Comparison of ENCODE assay signal across 10 cellular contexts in genomic region chr12:21992823-21993222, GRCh38. TPM values are rescaled to one million over a fixed set of nuclear protein-coding genes. Genes with fewer than 3 reads are reported as not detected.
DNase-seq lines count a peak whose midpoint lies in the region; ATAC-seq and TF ChIP-seq lines count a peak whose summit lies in the region.
"Had no signal": no experiment of that assay in that cellular context is flagged by ENCODE, and none has a peak within 500 bp of the region (broad histone marks: within the 10 kb centered on the region; RNA-seq: fewer than 3 reads in every experiment).

No MANE protein-coding gene starts in this region.

- H3K9me3 ChIP-seq in colonic mucosa, result no peaks in the 10 kb centered on the region
- H3K9me3 ChIP-seq: SK-N-SH had no signal

- POLR2A ChIA-PET in GM10248 (lab: Yijun Ruan, JAX), result no interaction called here

- H3K4me3 ChIP-seq in colonic mucosa, result no peak overlapping the region

- H3K4me1 ChIP-seq in colonic mucosa, result peaks cover 4% of the 10 kb centered on the region

- DNase-seq in GM10248 (ENCODE audit: extremely low spot score) (peak; percentile 15), colonic mucosa (peak; percentile 61), GM03348 (ENCODE audit: low spot score) (no peak), COR-L47 (lab: John Stamatoyannopoulos, UW) (no peak), NCI-H510A treated with DMSO at 0.1 percent for 48 hours (lab: John Stamatoyannopoulos, UW) (no peak)
- DNase-seq: amniotic stem cell, SK-N-SH had no signal

- CTCF ChIA-PET in GM10248 (lab: Yijun Ruan, JAX), result interaction anchor here (1.4 kb wide), 1 partner anchor 9 kb away, joined by 3 read pairs; no protein-coding TSS in a partner anchor

- TF ChIP-seq CTCF in GM10248 (IDR thresholded peaks at IDR 0.05; ENCODE audit: control extremely low read depth, extremely low read depth, low read depth, missing control alignments), result no peak
- TF ChIP-seq CTCF in colonic mucosa (IDR thresholded peaks at IDR 0.05), result no peak

- H3K27me3 ChIP-seq in colonic mucosa, result no peaks in the 10 kb centered on the region

- H3K27ac ChIP-seq in colonic mucosa, result peak overlapping the region; percentile 36

- intact Hi-C loops in colonic mucosa (cut with DNase I), result no loop called here

- ATAC-seq in GM19468 (IDR thresholded peaks at IDR 0.05; ENCODE audit: extremely low read depth, unreplicated experiment) (peak; percentile 75), HG03521 (IDR thresholded peaks at IDR 0.05; ENCODE audit: unreplicated experiment) (peak; percentile 64), GM21390 (IDR thresholded peaks at IDR 0.05; ENCODE audit: unreplicated experiment) (no peak)

- H3K36me3 ChIP-seq in colonic mucosa, result no peaks in the 10 kb centered on the region

- H3K9ac ChIP-seq in colonic mucosa (ENCODE audit: low read depth in 2 of 2, low read length in 2 of 2), result no peak overlapping the region
- H3K9ac ChIP-seq: SK-N-SH had no signal

RNA-seq across cellular contexts. Expression of gene ABCC9, which starts 51.6 kb away (rescaled TPM):
- 1 to 10 TPM in 1 of 2 donors, under 1 TPM in 1; 0.69 to 5.0 TPM for total RNA-seq in colonic mucosa

RNA-seq across cellular contexts. Expression of gene CMAS, which starts 53.2 kb away (rescaled TPM):
- 100 to 1,000 TPM; 126 to 189 TPM for total RNA-seq in colonic mucosa

Comparison
In these comparisons a context has a peak if more than half of its experiments do, and no peak if none do; other contexts are left out.
1. DNase-seq: peak in GM10248 (single experiment) and colonic mucosa (single experiment); none in GM03348 (single experiment), COR-L47 (single experiment) and NCI-H510A treated with DMSO at 0.1 percent for 48 hours (single experiment).